Comparison of ENCODE assay signal across 16 cellular contexts in genomic region chrX:39167791-39168190, GRCh38.
DNase-seq lines count a peak whose midpoint lies in the region; ATAC-seq and TF ChIP-seq lines count a peak whose summit lies in the region.
"Had no signal": no experiment of that assay in that cellular context is flagged by ENCODE, and none has a peak within 500 bp of the region (broad histone marks: within the 10 kb centered on the region; RNA-seq: fewer than 3 reads in every experiment).

No MANE protein-coding gene starts in this region.

- no peaks in the 10 kb centered on the region for H3K36me3 Mint-ChIP-seq in activated T-helper 17 cell treated with anti-CD3 and anti-CD28 coated beads, Interleukin-2, amount 50 U/mL, for 72 hours (ENCODE audit: low read depth)
- H3K36me3 Mint-ChIP-seq: WTC11 had no signal

- no peak overlapping the region for H3K27ac ChIP-seq in body of pancreas
- H3K27ac ChIP-seq in left ventricle myocardium inferior (replicated peaks) = no peak overlapping the region
- H3K27ac ChIP-seq: coronary artery, SJSA1, suprapubic skin had no signal

- peak overlapping the region; percentile 46 for H3K27ac Mint-ChIP-seq in activated T-helper 17 cell treated with anti-CD3 and anti-CD28 coated beads, Interleukin-2, amount 50 U/mL, for 72 hours
- H3K27ac Mint-ChIP-seq: H9, WTC11 had no signal

- ATAC-seq in GM18517 (IDR thresholded peaks at IDR 0.05; ENCODE audit: unreplicated experiment) (peak; percentile 75), GM19372 (IDR thresholded peaks at IDR 0.05; ENCODE audit: low read depth, unreplicated experiment) (peak; percentile 64), HG03097 (IDR thresholded peaks at IDR 0.05; ENCODE audit: low FRiP score, unreplicated experiment) (peak; percentile 72), GM21360 (IDR thresholded peaks at IDR 0.05; ENCODE audit: unreplicated experiment) (no peak), body of pancreas (no peak)
- ATAC-seq in activated T-helper 17 cell treated with anti-CD3 and anti-CD28 coated beads, Interleukin-2, amount 50 U/mL, for 72 hours (replicated peaks) = peak; percentile 80
- ATAC-seq: WTC11 had no signal

- H3K27me3 ChIP-seq in body of pancreas (no peaks in the 10 kb centered on the region), left ventricle myocardium inferior (ENCODE audit: low read depth) (peaks cover under 1% of the 10 kb centered on the region)
- H3K27me3 ChIP-seq: SJSA1, suprapubic skin had no signal

- H3K4me3 ChIP-seq in body of pancreas (no peak overlapping the region), left ventricle myocardium inferior (no peak overlapping the region)
- H3K4me3 ChIP-seq: coronary artery, SJSA1, suprapubic skin had no signal

- intact Hi-C loops in body of pancreas (cut with DNase I) = no loop called here
- intact Hi-C loops in left ventricle myocardium inferior (cut with micrococcal nuclease) = no loop called here

- H3K4me1 Mint-ChIP-seq in activated T-helper 17 cell treated with anti-CD3 and anti-CD28 coated beads, Interleukin-2, amount 50 U/mL, for 72 hours = peaks cover 12% of the 10 kb centered on the region

- DNase-seq in body of pancreas = no peak
- DNase-seq in left ventricle myocardium inferior = no peak
- DNase-seq: activated T-cell treated with anti-CD3 and anti-CD28 coated beads, Interleukin-2, amount 50 U/mL, for 48 hours; anterior cingulate cortex; GF-D8; H9; NCI-H2029 had no signal

- no peaks in the 10 kb centered on the region for H3K9me3 Mint-ChIP-seq in activated T-helper 17 cell treated with anti-CD3 and anti-CD28 coated beads, Interleukin-2, amount 50 U/mL, for 72 hours
- H3K9me3 Mint-ChIP-seq: WTC11 had no signal

- peaks cover 4% of the 10 kb centered on the region for H3K27me3 Mint-ChIP-seq in activated T-helper 17 cell treated with anti-CD3 and anti-CD28 coated beads, Interleukin-2, amount 50 U/mL, for 72 hours

- TF ChIP-seq CTCF in body of pancreas (IDR thresholded peaks at IDR 0.05) = no peak
- TF ChIP-seq CTCF in left ventricle myocardium inferior (IDR thresholded peaks at IDR 0.05; ENCODE audit: borderline replicate concordance) = no peak

- H3K4me3 Mint-ChIP-seq in activated T-helper 17 cell treated with anti-CD3 and anti-CD28 coated beads, Interleukin-2, amount 50 U/mL, for 72 hours = no peak overlapping the region
- H3K4me3 Mint-ChIP-seq: H9, WTC11 had no signal

- 70 to 72% methylated on average over 2 to 5 of the region's 5 CpGs for WGBS in body of pancreas, 2 donors

- H3K4me1 ChIP-seq in body of pancreas (no peaks in the 10 kb centered on the region), left ventricle myocardium inferior (no peaks in the 10 kb centered on the region)
- H3K4me1 ChIP-seq: SJSA1 had no signal

- TF ChIP-seq POLR2A in body of pancreas (IDR thresholded peaks at IDR 0.05) = no peak

- H3K9me3 ChIP-seq in body of pancreas = no peaks in the 10 kb centered on the region
- no peaks in the 10 kb centered on the region for H3K9me3 ChIP-seq in left ventricle myocardium inferior (replicated peaks)
- H3K9me3 ChIP-seq: SJSA1, suprapubic skin had no signal

- H3K36me3 ChIP-seq in body of pancreas (replicated peaks in 1 of 2; ENCODE audit: insufficient read depth in 1 of 2, low read depth in 2 of 2) (no peaks in the 10 kb centered on the region), left ventricle myocardium inferior (no peaks in the 10 kb centered on the region)
- H3K36me3 ChIP-seq: SJSA1, suprapubic skin had no signal

Comparison
In these comparisons a context has a peak if more than half of its experiments do, and no peak if none do; other contexts are left out.
1. ATAC-seq: peak in GM18517 (single experiment), GM19372 (single experiment), HG03097 (single experiment) and activated T-helper 17 cell treated with anti-CD3 and anti-CD28 coated beads, Interleukin-2, amount 50 U/mL, for 72 hours (single experiment); none in GM21360 (single experiment) and body of pancreas (single experiment).